In the genomic region with DNA sequence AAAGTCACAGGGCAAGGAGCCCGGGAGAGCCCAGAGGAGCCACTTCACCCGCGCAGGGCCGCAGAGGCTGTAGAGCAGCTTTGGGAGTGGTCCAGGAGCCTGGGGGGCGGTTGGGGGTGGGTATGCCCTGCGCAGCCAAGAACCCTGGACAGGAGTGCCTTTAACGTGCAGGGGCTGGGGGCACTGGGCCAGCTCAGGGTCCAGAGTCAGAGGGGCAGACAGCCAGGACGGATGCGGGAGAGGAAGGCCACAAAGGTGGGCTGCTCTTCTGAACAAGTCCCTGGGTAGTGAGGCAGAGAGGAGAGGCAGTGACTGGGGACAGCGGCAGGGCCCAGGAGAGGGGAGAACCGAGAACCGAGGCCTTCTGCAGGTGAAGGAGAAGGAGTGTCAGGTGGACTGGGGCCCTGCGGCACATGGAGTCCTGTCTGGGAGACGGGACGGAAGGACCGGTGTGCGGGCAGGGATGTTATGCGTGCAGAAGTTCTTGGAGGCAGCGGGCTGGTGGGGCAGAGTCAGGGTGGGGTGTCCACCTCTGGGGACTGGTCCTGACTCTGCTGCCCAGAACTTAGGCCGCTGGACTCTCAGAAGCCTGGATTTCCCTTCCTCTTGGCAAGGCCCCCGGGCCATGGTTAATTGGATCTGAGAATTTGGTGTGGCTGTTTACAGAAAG, we compare ENCODE assay signal across 24 cellular contexts. TPM values are rescaled to one million over a fixed set of nuclear protein-coding genes. Genes with fewer than 3 reads are reported as not detected.
"Had no signal": no experiment of that assay in that cellular context is flagged by ENCODE, and none has a peak within 500 bp of the region (broad histone marks: within the 10 kb centered on the region; RNA-seq: fewer than 3 reads in every experiment).

No MANE protein-coding gene starts in this region.

- H3K36me3 Mint-ChIP-seq: activated CD4-positive, alpha-beta memory T cell treated with anti-CD3 and anti-CD28 coated beads for 36 hours; brain; T-cell had no signal

- H3K27me3 Mint-ChIP-seq: activated CD4-positive, alpha-beta T cell treated with anti-CD3 and anti-CD28 coated beads, Interleukin-2, amount 10 ng/mL, durations not matched to agents 7 days and 5 days had no signal

- H3K9me3 ChIP-seq: MG63 had no signal

- H3K27me3 ChIP-seq: MG63 had no signal

- H3K4me3 ChIP-seq: MG63, PC-9, SK-N-MC had no signal

- H3K4me1 Mint-ChIP-seq: activated CD4-positive, alpha-beta T cell treated with anti-CD3 and anti-CD28 coated beads, Interleukin-2, amount 10 ng/mL, durations not matched to agents 7 days and 5 days; activated naive CD8-positive, alpha-beta T cell treated with anti-CD3 and anti-CD28 coated beads, Interleukin-2, amount 50 U/mL, for 24 hours; T-cell had no signal

- H3K27ac ChIP-seq: PC-9, SK-N-MC, VCaP had no signal

- H3K36me3 ChIP-seq: MG63 had no signal

- H3K4me3 Mint-ChIP-seq: activated CD4-positive, alpha-beta memory T cell treated with anti-CD3 and anti-CD28 coated beads for 36 hours; activated CD4-positive, alpha-beta T cell treated with anti-CD3 and anti-CD28 coated beads, Interleukin-2, amount 10 ng/mL, durations not matched to agents 7 days and 5 days; activated naive CD8-positive, alpha-beta T cell treated with anti-CD3 and anti-CD28 coated beads, Interleukin-2, amount 50 U/mL, for 24 hours; activated T-cell treated with anti-CD3 and anti-CD28 coated beads, Interleukin-2, amount 50 U/mL, for 4 hours; brain; T-cell had no signal

- DNase-seq: activated CD4-positive, alpha-beta memory T cell treated with anti-CD3 and anti-CD28 coated beads for 36 hours; activated CD4-positive, alpha-beta T cell treated with anti-CD3 and anti-CD28 coated beads, Interleukin-2, amount 10 ng/mL, durations not matched to agents 7 days and 5 days; activated CD4-positive, CD25-positive, alpha-beta regulatory T cell; activated CD8-positive, alpha-beta memory T cell treated with anti-CD3 and anti-CD28 coated beads for 24 hours; activated effector memory CD4-positive, alpha-beta T cell treated with anti-CD3 and anti-CD28 coated beads, Interleukin-2, amount 50 U/mL, for 16 hours; activated naive CD4-positive, alpha-beta T cell treated with Interleukin-2 at 50 U/mL for 16 hours; activated naive CD8-positive, alpha-beta T cell treated with anti-CD3 and anti-CD28 coated beads, Interleukin-2, amount 50 U/mL, for 24 hours; activated T-cell treated with anti-CD3 and anti-CD28 coated beads, Interleukin-2, amount 50 U/mL, for 4 hours; amniotic stem cell; MG63; MV-4-11; NCI-H1105 treated with DMSO at 0.1 percent for 48 hours; NCI-H1436 treated with DMSO at 0.1 percent for 48 hours; NCI-H187; NCI-H2081; NCI-H446; NCI-H524; PC-9; T-cell had no signal

- ATAC-seq: activated naive CD4-positive, alpha-beta T cell treated with anti-CD3 and anti-CD28 coated beads, Interleukin-2, amount 50 U/mL, for 72 hours; activated naive CD8-positive, alpha-beta T cell treated with anti-CD3 and anti-CD28 coated beads, Interleukin-2, amount 50 U/mL, for 24 hours; activated T-cell treated with anti-CD3 and anti-CD28 coated beads, Interleukin-2, amount 50 U/mL, for 4 hours; T-cell had no signal

- H3K27ac Mint-ChIP-seq: activated CD4-positive, alpha-beta memory T cell treated with anti-CD3 and anti-CD28 coated beads for 36 hours; activated CD4-positive, alpha-beta T cell treated with anti-CD3 and anti-CD28 coated beads, Interleukin-2, amount 10 ng/mL, durations not matched to agents 7 days and 5 days; activated naive CD4-positive, alpha-beta T cell treated with anti-CD3 and anti-CD28 coated beads, Interleukin-2, amount 50 U/mL, for 72 hours; activated naive CD8-positive, alpha-beta T cell treated with anti-CD3 and anti-CD28 coated beads, Interleukin-2, amount 50 U/mL, for 24 hours; T-cell had no signal

RNA-seq across cellular contexts. Expression of a gene that starts 31.8 kb away (rescaled TPM):
- total RNA-seq: activated CD4-positive, alpha-beta memory T cell treated with anti-CD3 and anti-CD28 coated beads for 36 hours; activated CD4-positive, alpha-beta T cell treated with anti-CD3 and anti-CD28 coated beads, Interleukin-2, amount 10 ng/mL, durations not matched to agents 7 days and 5 days; activated T-cell treated with anti-CD3 and anti-CD28 coated beads, Interleukin-2, amount 50 U/mL, for 4 hours; PC-9; T-helper 2 cell treated with Interferon-gamma antibody and Interleukin-4, amounts not matched to agents 100 ng/mL and 5 ng/mL, for 36 hours had no signal
